Comparison of ENCODE assay signal across 8 cellular contexts in the genomic region with DNA sequence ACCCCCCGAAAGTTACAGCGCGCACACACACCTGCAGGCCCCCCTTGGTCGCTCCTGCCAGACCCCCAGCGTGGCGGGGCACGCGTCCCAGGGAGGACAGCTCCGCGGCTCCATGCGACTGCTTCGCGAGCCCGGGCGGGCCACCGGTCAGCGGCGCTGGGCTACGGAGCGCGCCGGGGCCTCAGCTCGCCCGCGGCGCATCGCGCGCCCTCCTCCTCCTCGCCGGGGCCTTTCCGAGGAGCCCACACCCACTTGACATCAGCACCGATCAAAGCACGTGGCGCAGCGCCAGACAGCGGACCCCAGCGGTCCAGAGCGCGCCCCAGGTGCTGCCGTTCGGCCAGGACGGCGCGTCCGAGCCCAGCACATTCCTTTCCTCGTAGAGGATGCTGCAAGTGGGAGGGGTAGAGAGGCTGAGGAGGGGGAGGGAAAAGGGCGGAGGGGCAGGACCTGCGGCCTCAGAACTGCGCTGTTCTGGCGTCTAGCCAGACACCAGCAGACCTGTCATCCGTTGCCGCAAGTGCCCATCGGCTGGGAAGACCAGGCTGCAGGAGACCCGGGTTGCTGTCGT.
DNase-seq lines count a peak whose midpoint lies in the region; ATAC-seq, FAIRE-seq and TF ChIP-seq lines count a peak whose summit lies in the region.

No MANE protein-coding gene starts in this region.

- ATAC-seq in GM19324 (IDR thresholded peaks at IDR 0.05; ENCODE audit: low FRiP score, unreplicated experiment) (no peak), GM18870 (IDR thresholded peaks at IDR 0.05; ENCODE audit: unreplicated experiment) (no peak)

- H3K4me1 Mint-ChIP-seq in astrocyte (ENCODE audit: low read depth, unreplicated experiment) = peaks cover 7% of the 10 kb centered on the region

- no peak overlapping the region for H3K27ac ChIP-seq in astrocyte (ENCODE audit: low read depth, low read length)

- H3K4me1 ChIP-seq in astrocyte (ENCODE audit: insufficient read depth, low read length) (peaks cover 6% of the 10 kb centered on the region), iPS-15b (ENCODE audit: control insufficient read depth, insufficient read depth, low read length) (peaks cover 29% of the 10 kb centered on the region), skeletal muscle satellite cell (ENCODE audit: control insufficient read depth, insufficient read depth, low read length) (peaks cover 14% of the 10 kb centered on the region)

- peaks cover 26% of the 10 kb centered on the region for H3K27me3 Mint-ChIP-seq in astrocyte (ENCODE audit: low read depth, unreplicated experiment)

- peak; percentile 19 for DNase-seq in stimulated activated CD4-positive, alpha-beta T cell treated with anti-CD3 and anti-CD28 coated beads, Interleukin-4, amount 100 ng/mL, for 1 hour
- no peak for DNase-seq in stimulated activated CD4-positive, alpha-beta T cell treated with anti-CD3 and anti-CD28 coated beads, Interleukin-4, amount 100 ng/mL, for 24 hours
- DNase-seq in NCI-H1092 (lab: John Stamatoyannopoulos, UW) (peak; percentile 9), astrocyte (ENCODE audit: low read depth) (peak; percentile 29)

- H3K4me3 ChIP-seq in astrocyte (ENCODE audit: insufficient read depth, low read depth, low read length) (peak overlapping the region; percentile 48), iPS-15b (ENCODE audit: low read depth, low read length) (peak overlapping the region; percentile 51), skeletal muscle satellite cell (ENCODE audit: low read length) (peak overlapping the region; percentile 81)

- H3K9me3 ChIP-seq in astrocyte (ENCODE audit: insufficient read depth, low read depth, low read length) (no peaks in the 10 kb centered on the region), iPS-15b (ENCODE audit: control insufficient read depth, insufficient read depth, low read length) (no peaks in the 10 kb centered on the region), skeletal muscle satellite cell (replicated peaks; ENCODE audit: low read length) (no peaks in the 10 kb centered on the region)

- TF ChIP-seq CTCF in astrocyte (IDR thresholded peaks at IDR 0.05; ENCODE audit: insufficient read depth, low read depth, low read length) = no peak

- H3K9ac ChIP-seq in astrocyte (ENCODE audit: low read length) = peak overlapping the region; percentile 38
- H3K9ac ChIP-seq in iPS-15b (ENCODE audit: low read depth, low read length) = no peak overlapping the region
- H3K9ac ChIP-seq in skeletal muscle satellite cell (ENCODE audit: low read depth, low read length) = peak overlapping the region; percentile 63

- H3K9me3 Mint-ChIP-seq in astrocyte (ENCODE audit: unreplicated experiment) = peaks cover 3% of the 10 kb centered on the region

- peaks cover 11% of the 10 kb centered on the region for H4K20me1 ChIP-seq in astrocyte (ENCODE audit: insufficient read depth, low read length)

- peak overlapping the region; percentile 91 for H2AFZ ChIP-seq in astrocyte (ENCODE audit: low read depth, low read length)

- peaks cover 39% of the 10 kb centered on the region for H3K27me3 ChIP-seq in astrocyte (ENCODE audit: insufficient read depth, low read length)
- H3K27me3 ChIP-seq in iPS-15b (ENCODE audit: control insufficient read depth, insufficient read depth, low read length) = peaks cover 54% of the 10 kb centered on the region
- peaks cover 33% of the 10 kb centered on the region for H3K27me3 ChIP-seq in skeletal muscle satellite cell (ENCODE audit: control insufficient read depth, insufficient read depth, low read length)

- FAIRE-seq in astrocyte (lab: Jason Lieb, UNC) = no peak

- peak overlapping the region; percentile 84 for H3K4me3 Mint-ChIP-seq in astrocyte (ENCODE audit: unreplicated experiment)

- H3K36me3 ChIP-seq in astrocyte (ENCODE audit: insufficient read depth, low read length) = no peaks in the 10 kb centered on the region
- no peaks in the 10 kb centered on the region for H3K36me3 ChIP-seq in iPS-15b (ENCODE audit: control insufficient read depth, insufficient read depth, low read length)
- H3K36me3 ChIP-seq in skeletal muscle satellite cell (ENCODE audit: insufficient read depth, low read length) = no peaks in the 10 kb centered on the region

- H3K79me2 ChIP-seq in astrocyte (ENCODE audit: insufficient read depth, low read length) = no peaks in the 10 kb centered on the region

- H3K4me2 ChIP-seq in astrocyte (ENCODE audit: low read length) (peak overlapping the region; percentile 92), skeletal muscle satellite cell (ENCODE audit: low read length) (peak overlapping the region; percentile 100)

- H3K36me3 Mint-ChIP-seq in astrocyte (ENCODE audit: low read depth, unreplicated experiment) = peaks cover 2% of the 10 kb centered on the region

- no peak overlapping the region for H3K27ac Mint-ChIP-seq in astrocyte (ENCODE audit: unreplicated experiment)
